Comparison of ENCODE assay signal across 1 cellular context in the genomic region with DNA sequence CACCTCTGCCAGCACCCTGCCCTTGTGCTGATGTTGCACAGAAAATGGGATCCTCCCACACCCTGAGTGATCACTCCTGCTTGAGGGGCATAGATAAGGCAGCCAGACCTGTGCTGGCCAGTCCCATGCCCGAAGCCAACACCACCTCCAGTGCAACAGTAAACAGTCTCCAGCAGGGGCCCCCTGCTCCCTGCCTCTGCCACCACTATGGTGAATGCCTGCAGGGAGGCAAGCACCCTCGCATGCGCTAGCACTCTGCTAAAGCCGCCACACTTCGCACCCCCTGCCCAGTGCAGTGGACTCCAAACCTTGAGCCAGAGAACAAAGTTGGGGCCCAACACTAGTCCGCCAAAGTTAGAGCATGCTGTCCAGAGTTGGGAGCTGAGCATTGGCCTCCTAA.
TF ChIP-seq lines count a peak whose summit lies in the region.

No MANE protein-coding gene starts in this region.

TF ChIP-seq in H1, 55 proteins besides CTCF, POLR2A, EP300 and RAD21 (continued from another document):
- no peak for TF ChIP-seq ATF2 (IDR thresholded peaks at IDR 0.05; ENCODE audit: low read length)
